ENCODE assay signal across 1 cellular context in the genomic region with DNA sequence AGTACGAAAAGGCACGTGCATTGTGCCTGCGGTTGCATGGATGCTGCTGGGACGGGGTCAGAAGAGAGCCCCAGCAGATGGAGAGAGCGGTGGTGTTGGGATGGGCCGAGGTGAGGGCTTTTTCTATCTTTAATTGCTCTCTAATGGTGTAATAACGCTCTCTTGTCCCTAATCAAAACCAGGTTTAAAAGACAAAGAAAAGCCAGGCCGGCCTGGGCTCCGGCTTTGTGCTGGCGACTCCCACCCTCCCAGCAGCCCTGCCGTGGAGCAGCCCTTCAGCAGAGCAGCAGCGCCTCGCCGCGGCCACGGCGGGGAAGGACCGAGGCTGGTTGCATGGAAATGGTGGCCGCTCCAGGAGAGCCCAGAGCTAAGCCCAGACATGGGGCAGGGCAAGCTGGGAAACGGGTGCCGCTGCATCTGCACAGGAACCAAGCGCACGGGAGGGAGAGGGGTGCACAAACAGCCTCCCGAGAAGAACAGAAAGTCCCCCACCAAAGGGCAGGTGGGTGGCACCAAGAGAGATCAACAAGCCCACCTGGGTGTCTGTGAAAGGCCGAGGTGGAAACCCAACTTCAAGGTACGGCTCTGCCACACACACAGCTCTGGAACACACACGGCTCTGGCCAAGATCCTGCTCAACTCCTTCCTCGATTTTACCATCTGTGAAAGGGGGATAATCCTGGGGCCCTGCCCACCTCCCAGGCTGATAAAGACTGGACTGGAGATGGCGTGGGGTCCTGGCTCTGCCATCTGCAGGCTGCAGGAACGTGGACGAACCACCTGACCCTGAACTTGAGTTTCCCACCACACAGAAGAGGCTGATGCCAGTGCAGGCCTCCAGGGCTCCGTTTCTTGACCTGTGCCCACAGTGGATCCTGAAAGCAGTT.
TF ChIP-seq lines count a peak whose summit lies in the region.

No MANE protein-coding gene starts in this region.

TF ChIP-seq in GM12878, 131 proteins besides CTCF, POLR2A, EP300 and RAD21 (continues in another document):
- TF ChIP-seq ETV6 (conservative IDR thresholded peaks at IDR 0.05 in 1 of 2, IDR thresholded peaks at IDR 0.05 in 1 of 2; ENCODE audit: borderline replicate concordance in 1 of 2, low read depth in 1 of 2) (no peak), RB1 (IDR thresholded peaks at IDR 0.05; ENCODE audit: borderline replicate concordance) (0 out of 2 replicates have a peak, but pooled peaks have one; percentile 57), HSF1 (IDR thresholded peaks at IDR 0.05; ENCODE audit: low read depth, low read length) (no peak), NFXL1 (IDR thresholded peaks at IDR 0.05; ENCODE audit: borderline replicate concordance) (no peak), CEBPB (IDR thresholded peaks at IDR 0.05; ENCODE audit: borderline replicate concordance in 1 of 2, low read depth in 2 of 2, low read length in 2 of 2) (no peak), POU2F2 (IDR thresholded peaks at IDR 0.05; ENCODE audit: borderline replicate concordance, low read depth, low read length) (no peak), WRNIP1 (IDR thresholded peaks at IDR 0.05; ENCODE audit: borderline replicate concordance, low read depth, low read length) (no peak), HDGF (IDR thresholded peaks at IDR 0.05) (0 out of 2 replicates have a peak, but pooled peaks have one; percentile 39), KLF5 (IDR thresholded peaks at IDR 0.05; ENCODE audit: partially characterized antibody) (no peak), SMAD5 (IDR thresholded peaks at IDR 0.05; ENCODE audit: low read depth) (no peak), BHLHE40 (IDR thresholded peaks at IDR 0.05; ENCODE audit: borderline replicate concordance in 1 of 2, low read depth in 2 of 2, low read length in 1 of 2) (0 out of 4 replicates have a peak, but pooled peaks have one; percentile 16 to 25), NBN (IDR thresholded peaks at IDR 0.05) (no peak), YY1 (IDR thresholded peaks at IDR 0.05; ENCODE audit: low read depth, low read length) (peak; percentile 89), E4F1 (IDR thresholded peaks at IDR 0.05; ENCODE audit: borderline replicate concordance, partially characterized antibody) (no peak), RUNX3 (IDR thresholded peaks at IDR 0.05; ENCODE audit: low read length) (no peak), SMC3 (IDR thresholded peaks at IDR 0.05; ENCODE audit: borderline replicate concordance, low read length) (peak; percentile 98), JUNB (IDR thresholded peaks at IDR 0.05) (no peak), CREM (IDR thresholded peaks at IDR 0.05; ENCODE audit: low read depth) (no peak), ESRRA (IDR thresholded peaks at IDR 0.05; ENCODE audit: low read length) (no peak), MTA2 (IDR thresholded peaks at IDR 0.05; ENCODE audit: low read depth) (no peak), NKRF (conservative IDR thresholded peaks at IDR 0.05) (no peak), PAX8 (IDR thresholded peaks at IDR 0.05) (no peak), CBX3 (IDR thresholded peaks at IDR 0.05; ENCODE audit: borderline replicate concordance, low read depth) (no peak), NRF1 (conservative IDR thresholded peaks at IDR 0.05; ENCODE audit: low read depth, low read length) (no peak), SPI1 (IDR thresholded peaks at IDR 0.05; ENCODE audit: borderline replicate concordance, insufficient read depth, low read depth, low read length) (no peak), ZBED1 (IDR thresholded peaks at IDR 0.05; ENCODE audit: borderline replicate concordance) (no peak), ASH2L (IDR thresholded peaks at IDR 0.05; ENCODE audit: borderline replicate concordance, low read depth) (no peak), ZNF384 (IDR thresholded peaks at IDR 0.05; ENCODE audit: borderline replicate concordance, low read depth, low read length) (peak; percentile 44), DPF2 (IDR thresholded peaks at IDR 0.05) (0 out of 2 replicates have a peak, but pooled peaks have one; percentile 25), IKZF1 (conservative IDR thresholded peaks at IDR 0.05) (0 out of 2 replicates have a peak, but pooled peaks have one; percentile 24)
- TF ChIP-seq, protein P1, sequence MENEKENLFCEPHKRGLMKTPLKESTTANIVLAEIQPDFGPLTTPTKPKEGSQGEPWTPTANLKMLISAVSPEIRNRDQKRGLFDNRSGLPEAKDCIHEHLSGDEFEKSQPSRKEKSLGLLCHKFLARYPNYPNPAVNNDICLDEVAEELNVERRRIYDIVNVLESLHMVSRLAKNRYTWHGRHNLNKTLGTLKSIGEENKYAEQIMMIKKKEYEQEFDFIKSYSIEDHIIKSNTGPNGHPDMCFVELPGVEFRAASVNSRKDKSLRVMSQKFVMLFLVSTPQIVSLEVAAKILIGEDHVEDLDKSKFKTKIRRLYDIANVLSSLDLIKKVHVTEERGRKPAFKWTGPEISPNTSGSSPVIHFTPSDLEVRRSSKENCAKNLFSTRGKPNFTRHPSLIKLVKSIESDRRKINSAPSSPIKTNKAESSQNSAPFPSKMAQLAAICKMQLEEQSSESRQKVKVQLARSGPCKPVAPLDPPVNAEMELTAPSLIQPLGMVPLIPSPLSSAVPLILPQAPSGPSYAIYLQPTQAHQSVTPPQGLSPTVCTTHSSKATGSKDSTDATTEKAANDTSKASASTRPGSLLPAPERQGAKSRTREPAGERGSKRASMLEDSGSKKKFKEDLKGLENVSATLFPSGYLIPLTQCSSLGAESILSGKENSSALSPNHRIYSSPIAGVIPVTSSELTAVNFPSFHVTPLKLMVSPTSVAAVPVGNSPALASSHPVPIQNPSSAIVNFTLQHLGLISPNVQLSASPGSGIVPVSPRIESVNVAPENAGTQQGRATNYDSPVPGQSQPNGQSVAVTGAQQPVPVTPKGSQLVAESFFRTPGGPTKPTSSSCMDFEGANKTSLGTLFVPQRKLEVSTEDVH (IDR thresholded peaks at IDR 0.05; ENCODE audit: low read depth, partially characterized antibody): no peak
- TF ChIP-seq, protein P2, sequence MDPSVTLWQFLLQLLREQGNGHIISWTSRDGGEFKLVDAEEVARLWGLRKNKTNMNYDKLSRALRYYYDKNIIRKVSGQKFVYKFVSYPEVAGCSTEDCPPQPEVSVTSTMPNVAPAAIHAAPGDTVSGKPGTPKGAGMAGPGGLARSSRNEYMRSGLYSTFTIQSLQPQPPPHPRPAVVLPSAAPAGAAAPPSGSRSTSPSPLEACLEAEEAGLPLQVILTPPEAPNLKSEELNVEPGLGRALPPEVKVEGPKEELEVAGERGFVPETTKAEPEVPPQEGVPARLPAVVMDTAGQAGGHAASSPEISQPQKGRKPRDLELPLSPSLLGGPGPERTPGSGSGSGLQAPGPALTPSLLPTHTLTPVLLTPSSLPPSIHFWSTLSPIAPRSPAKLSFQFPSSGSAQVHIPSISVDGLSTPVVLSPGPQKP (IDR thresholded peaks at IDR 0.05; ENCODE audit: low read depth, low read length): no peak
- TF ChIP-seq, protein P3, sequence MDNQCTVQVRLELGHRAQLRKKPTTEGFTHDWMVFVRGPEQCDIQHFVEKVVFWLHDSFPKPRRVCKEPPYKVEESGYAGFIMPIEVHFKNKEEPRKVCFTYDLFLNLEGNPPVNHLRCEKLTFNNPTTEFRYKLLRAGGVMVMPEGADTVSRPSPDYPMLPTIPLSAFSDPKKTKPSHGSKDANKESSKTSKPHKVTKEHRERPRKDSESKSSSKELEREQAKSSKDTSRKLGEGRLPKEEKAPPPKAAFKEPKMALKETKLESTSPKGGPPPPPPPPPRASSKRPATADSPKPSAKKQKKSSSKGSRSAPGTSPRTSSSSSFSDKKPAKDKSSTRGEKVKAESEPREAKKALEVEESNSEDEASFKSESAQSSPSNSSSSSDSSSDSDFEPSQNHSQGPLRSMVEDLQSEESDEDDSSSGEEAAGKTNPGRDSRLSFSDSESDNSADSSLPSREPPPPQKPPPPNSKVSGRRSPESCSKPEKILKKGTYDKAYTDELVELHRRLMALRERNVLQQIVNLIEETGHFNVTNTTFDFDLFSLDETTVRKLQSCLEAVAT (IDR thresholded peaks at IDR 0.05): no peak
- TF ChIP-seq, protein P4, sequence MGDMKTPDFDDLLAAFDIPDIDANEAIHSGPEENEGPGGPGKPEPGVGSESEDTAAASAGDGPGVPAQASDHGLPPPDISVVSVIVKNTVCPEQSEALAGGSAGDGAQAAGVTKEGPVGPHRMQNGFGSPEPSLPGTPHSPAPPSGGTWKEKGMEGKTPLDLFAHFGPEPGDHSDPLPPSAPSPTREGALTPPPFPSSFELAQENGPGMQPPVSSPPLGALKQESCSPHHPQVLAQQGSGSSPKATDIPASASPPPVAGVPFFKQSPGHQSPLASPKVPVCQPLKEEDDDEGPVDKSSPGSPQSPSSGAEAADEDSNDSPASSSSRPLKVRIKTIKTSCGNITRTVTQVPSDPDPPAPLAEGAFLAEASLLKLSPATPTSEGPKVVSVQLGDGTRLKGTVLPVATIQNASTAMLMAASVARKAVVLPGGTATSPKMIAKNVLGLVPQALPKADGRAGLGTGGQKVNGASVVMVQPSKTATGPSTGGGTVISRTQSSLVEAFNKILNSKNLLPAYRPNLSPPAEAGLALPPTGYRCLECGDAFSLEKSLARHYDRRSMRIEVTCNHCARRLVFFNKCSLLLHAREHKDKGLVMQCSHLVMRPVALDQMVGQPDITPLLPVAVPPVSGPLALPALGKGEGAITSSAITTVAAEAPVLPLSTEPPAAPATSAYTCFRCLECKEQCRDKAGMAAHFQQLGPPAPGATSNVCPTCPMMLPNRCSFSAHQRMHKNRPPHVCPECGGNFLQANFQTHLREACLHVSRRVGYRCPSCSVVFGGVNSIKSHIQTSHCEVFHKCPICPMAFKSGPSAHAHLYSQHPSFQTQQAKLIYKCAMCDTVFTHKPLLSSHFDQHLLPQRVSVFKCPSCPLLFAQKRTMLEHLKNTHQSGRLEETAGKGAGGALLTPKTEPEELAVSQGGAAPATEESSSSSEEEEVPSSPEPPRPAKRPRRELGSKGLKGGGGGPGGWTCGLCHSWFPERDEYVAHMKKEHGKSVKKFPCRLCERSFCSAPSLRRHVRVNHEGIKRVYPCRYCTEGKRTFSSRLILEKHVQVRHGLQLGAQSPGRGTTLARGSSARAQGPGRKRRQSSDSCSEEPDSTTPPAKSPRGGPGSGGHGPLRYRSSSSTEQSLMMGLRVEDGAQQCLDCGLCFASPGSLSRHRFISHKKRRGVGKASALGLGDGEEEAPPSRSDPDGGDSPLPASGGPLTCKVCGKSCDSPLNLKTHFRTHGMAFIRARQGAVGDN (IDR thresholded peaks at IDR 0.05): no peak
- TF ChIP-seq, protein P5, sequence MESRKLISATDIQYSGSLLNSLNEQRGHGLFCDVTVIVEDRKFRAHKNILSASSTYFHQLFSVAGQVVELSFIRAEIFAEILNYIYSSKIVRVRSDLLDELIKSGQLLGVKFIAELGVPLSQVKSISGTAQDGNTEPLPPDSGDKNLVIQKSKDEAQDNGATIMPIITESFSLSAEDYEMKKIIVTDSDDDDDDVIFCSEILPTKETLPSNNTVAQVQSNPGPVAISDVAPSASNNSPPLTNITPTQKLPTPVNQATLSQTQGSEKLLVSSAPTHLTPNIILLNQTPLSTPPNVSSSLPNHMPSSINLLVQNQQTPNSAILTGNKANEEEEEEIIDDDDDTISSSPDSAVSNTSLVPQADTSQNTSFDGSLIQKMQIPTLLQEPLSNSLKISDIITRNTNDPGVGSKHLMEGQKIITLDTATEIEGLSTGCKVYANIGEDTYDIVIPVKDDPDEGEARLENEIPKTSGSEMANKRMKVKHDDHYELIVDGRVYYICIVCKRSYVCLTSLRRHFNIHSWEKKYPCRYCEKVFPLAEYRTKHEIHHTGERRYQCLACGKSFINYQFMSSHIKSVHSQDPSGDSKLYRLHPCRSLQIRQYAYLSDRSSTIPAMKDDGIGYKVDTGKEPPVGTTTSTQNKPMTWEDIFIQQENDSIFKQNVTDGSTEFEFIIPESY (IDR thresholded peaks at IDR 0.05): no peak
